ENCODE assay signal across 8 cellular contexts in genomic region chr10:42781893-42782445, GRCh38. TPM values are rescaled to one million over a fixed set of nuclear protein-coding genes. Genes with fewer than 3 reads are reported as not detected.
DNase-seq lines count a peak whose midpoint lies in the region; ATAC-seq and TF ChIP-seq lines count a peak whose summit lies in the region.

No MANE protein-coding gene starts in this region.

- peak overlapping the region; percentile 77 for H3K27ac ChIP-seq in SJCRH30

- H3K36me3 Mint-ChIP-seq in activated naive CD4-positive, alpha-beta T cell treated with anti-CD3 and anti-CD28 coated beads for 36 hours (ENCODE audit: low read depth) = peaks cover 13% of the 10 kb centered on the region
- H3K36me3 Mint-ChIP-seq in nephron progenitor cell (ENCODE audit: low read depth) = peaks cover 29% of the 10 kb centered on the region

- H3K27ac Mint-ChIP-seq in activated naive CD4-positive, alpha-beta T cell treated with anti-CD3 and anti-CD28 coated beads for 36 hours = peak overlapping the region; percentile 89
- H3K27ac Mint-ChIP-seq in nephron progenitor cell = peak overlapping the region; percentile 98

- TF ChIP-seq CTCF in epithelial cell of esophagus (IDR thresholded peaks at IDR 0.05; ENCODE audit: insufficient read depth, low read depth, low read length, missing control alignments) (no peak), nephron progenitor cell (IDR thresholded peaks at IDR 0.05) (no peak)

- no peaks in the 10 kb centered on the region for H3K9me3 Mint-ChIP-seq in activated naive CD4-positive, alpha-beta T cell treated with anti-CD3 and anti-CD28 coated beads for 36 hours
- H3K9me3 Mint-ChIP-seq in nephron progenitor cell = peaks cover 14% of the 10 kb centered on the region

- no peaks in the 10 kb centered on the region for H3K9me3 ChIP-seq in SJCRH30 (replicated peaks)

- CTCF ChIA-PET in activated naive CD4-positive, alpha-beta T cell treated with anti-CD3 and anti-CD28 coated beads for 36 hours (lab: Charles Lee) = interaction anchor here (1.2 kb wide), 1 partner anchor 28 kb away, joined by 4 read pairs; no protein-coding TSS in a partner anchor

- peaks cover 28% of the 10 kb centered on the region for H3K4me1 Mint-ChIP-seq in activated naive CD4-positive, alpha-beta T cell treated with anti-CD3 and anti-CD28 coated beads for 36 hours (ENCODE audit: low read depth)
- peaks cover 9% of the 10 kb centered on the region for H3K4me1 Mint-ChIP-seq in nephron progenitor cell

- peak; percentile 18 for DNase-seq in activated naive CD4-positive, alpha-beta T cell treated with anti-CD3 and anti-CD28 coated beads for 36 hours
- no peak for DNase-seq in activated naive CD4-positive, alpha-beta T cell treated with anti-CD3 and anti-CD28 coated beads, Interleukin-2, amount 50 U/mL, for 16 hours
- DNase-seq in SJCRH30 = peak; percentile 17 to 28
- DNase-seq in epithelial cell of esophagus (ENCODE audit: low read depth) = no peak
- no peak for DNase-seq in nephron progenitor cell
- no peak for DNase-seq in NCI-H1105 treated with DMSO at 0.1 percent for 48 hours (lab: John Stamatoyannopoulos, UW)
- no peak for DNase-seq in NCI-H1092 (lab: John Stamatoyannopoulos, UW)

- H3K27me3 Mint-ChIP-seq in activated naive CD4-positive, alpha-beta T cell treated with anti-CD3 and anti-CD28 coated beads for 36 hours (ENCODE audit: low read depth) = no peaks in the 10 kb centered on the region
- H3K27me3 Mint-ChIP-seq in nephron progenitor cell (ENCODE audit: low read depth, poor library complexity) = peaks cover 41% of the 10 kb centered on the region

- no peaks in the 10 kb centered on the region for H3K4me1 ChIP-seq in SJCRH30

- ATAC-seq in GM19467 (IDR thresholded peaks at IDR 0.05; ENCODE audit: unreplicated experiment) = no peak

- peak overlapping the region; percentile 82 for H3K4me3 Mint-ChIP-seq in activated naive CD4-positive, alpha-beta T cell treated with anti-CD3 and anti-CD28 coated beads for 36 hours
- H3K4me3 Mint-ChIP-seq in nephron progenitor cell = peak overlapping the region; percentile 94

- H3K27me3 ChIP-seq in SJCRH30 = no peaks in the 10 kb centered on the region

- no peaks in the 10 kb centered on the region; the same call in 1 of the 2 replicates for H3K36me3 ChIP-seq in SJCRH30

- H3K4me3 ChIP-seq in SJCRH30 (peak overlapping the region; percentile 87), epithelial cell of esophagus (ENCODE audit: low read length) (peak overlapping the region; percentile 84)

- intact Hi-C loops in activated naive CD4-positive, alpha-beta T cell treated with anti-CD3 and anti-CD28 coated beads for 36 hours (cut with micrococcal nuclease) = loop anchor here (5.0 kb wide), 2 partner anchors 145 to 230 kb away; partner anchors contain the start of gene ZNF33B

RNA-seq across cellular contexts. Expression of gene BMS1, which starts 0.6 kb away (rescaled TPM):
- total RNA-seq in activated naive CD4-positive, alpha-beta T cell treated with anti-CD3 and anti-CD28 coated beads for 36 hours = 10 to 100 TPM; 21.4 to 21.6 TPM
- 17.9 and 18.9 TPM in 2 replicates for total RNA-seq in SJCRH30 (2014; rRNA removed; shearing (Covaris generic))

Comparison
In these comparisons a context has a peak if more than half of its experiments do, and no peak if none do; other contexts are left out.
1. DNase-seq: peak in activated naive CD4-positive, alpha-beta T cell treated with anti-CD3 and anti-CD28 coated beads for 36 hours (single experiment) and SJCRH30 (2 of 2); none in activated naive CD4-positive, alpha-beta T cell treated with anti-CD3 and anti-CD28 coated beads, Interleukin-2, amount 50 U/mL, for 16 hours (single experiment), epithelial cell of esophagus (single experiment), nephron progenitor cell (single experiment), NCI-H1105 treated with DMSO at 0.1 percent for 48 hours (single experiment) and NCI-H1092 (single experiment).